Comparison of ENCODE assay signal across 9 cellular contexts in the genomic region with DNA sequence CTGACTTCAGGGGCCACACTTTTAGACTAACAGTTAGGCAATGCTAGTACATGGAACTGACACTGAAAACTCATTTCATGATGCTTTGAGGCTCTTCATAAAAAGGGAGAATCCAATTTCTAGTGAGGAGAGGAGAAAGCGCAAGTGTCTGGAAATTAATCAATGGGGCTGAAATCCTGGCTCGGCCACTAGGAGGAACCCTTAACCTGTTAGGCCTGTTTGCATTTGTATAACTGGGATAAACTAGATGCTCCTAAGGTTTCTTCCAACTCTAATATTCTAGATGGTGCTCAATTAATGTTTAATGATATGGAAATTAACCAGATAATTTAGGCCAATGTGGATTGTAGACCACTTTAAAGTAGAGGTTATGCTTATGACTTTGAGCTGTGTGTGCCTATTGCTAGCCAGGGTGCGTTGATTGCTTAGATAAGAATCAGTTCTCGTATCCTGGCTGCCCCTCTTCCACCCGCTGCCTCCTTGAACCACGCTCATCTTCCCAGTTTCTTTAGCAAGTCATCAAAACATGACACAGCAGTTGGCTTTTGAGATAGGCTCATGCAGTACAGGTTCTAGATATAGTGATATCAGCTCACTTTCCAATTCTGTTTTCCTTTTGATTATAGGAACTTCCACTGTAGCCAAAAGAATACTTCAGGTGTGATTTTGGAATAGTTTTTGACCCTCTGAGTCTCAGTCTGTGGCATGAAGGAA. TPM values are rescaled to one million over a fixed set of nuclear protein-coding genes. Genes with fewer than 3 reads are reported as not detected.
DNase-seq lines count a peak whose midpoint lies in the region; ATAC-seq, FAIRE-seq and TF ChIP-seq lines count a peak whose summit lies in the region.
"Had no signal": no experiment of that assay in that cellular context is flagged by ENCODE, and none has a peak within 500 bp of the region (broad histone marks: within the 10 kb centered on the region; RNA-seq: fewer than 3 reads in every experiment).

No MANE protein-coding gene starts in this region.

- peaks cover 62% of the 10 kb centered on the region for H3K27me3 Mint-ChIP-seq in neural crest cell (ENCODE audit: low read depth)
- H3K27me3 Mint-ChIP-seq in activated T-helper 1 cell treated with anti-CD3 and anti-CD28 coated beads, Interleukin-12 subunit alpha, Interleukin-12 subunit beta, Interleukin-2, Interleukin-4 antibody, amounts not matched to agents 30 ng/mL and 10 ng/mL and 1 ng/mL, durations not matched to agents 14 hours and 24 hours and 36 hours (ENCODE audit: insufficient read depth), result no peaks in the 10 kb centered on the region

- H3K4me3 Mint-ChIP-seq in neural crest cell, result no peak overlapping the region
- no peak overlapping the region for H3K4me3 Mint-ChIP-seq in activated T-helper 1 cell treated with anti-CD3 and anti-CD28 coated beads, Interleukin-12 subunit alpha, Interleukin-12 subunit beta, Interleukin-2, Interleukin-4 antibody, amounts not matched to agents 30 ng/mL and 10 ng/mL and 1 ng/mL, durations not matched to agents 14 hours and 24 hours and 36 hours
- H3K4me3 Mint-ChIP-seq: CD4-positive, CD25-positive, alpha-beta regulatory T cell had no signal

- H3K9me3 ChIP-seq in K562 (replicated peaks; ENCODE audit: control insufficient read depth, insufficient read depth, low read depth, low read length) (no peaks in the 10 kb centered on the region), ascending aorta (no peaks in the 10 kb centered on the region)

- peak; percentile 18; the same call in 1 of the 2 replicates for TF ChIP-seq RAD21 in Ishikawa (IDR thresholded peaks at IDR 0.05; ENCODE audit: low read depth)
- peak; percentile 32 to 61; a peak in 3 of 4 replicates for TF ChIP-seq RAD21 in K562 (CRISPR knock-in tag; conservative IDR thresholded peaks at IDR 0.05 in 1 of 2, IDR thresholded peaks at IDR 0.05 in 1 of 2)

- H3K4me3 ChIP-seq in K562, result no peak overlapping the region
- H3K4me3 ChIP-seq in ascending aorta, result no peak overlapping the region

- H3K79me2 ChIP-seq in K562 (ENCODE audit: control insufficient read depth, insufficient read depth, low read length), result no peaks in the 10 kb centered on the region

- peak overlapping the region; percentile 31; the same call in 1 of the 2 replicates for H3K4me2 ChIP-seq in K562 (ENCODE audit: insufficient read depth, low read length)

- no peak for TF ChIP-seq POLR2A in K562 (conservative IDR thresholded peaks at IDR 0.05)

- POLR2A ChIA-PET in K562 (lab: Yijun Ruan, JAX), result interaction anchor here (0.6 kb wide), 2 partner anchors 9 to 985 kb away, joined by 3 read pairs; no protein-coding TSS in a partner anchor

- intact Hi-C loops in K562 (cut with micrococcal nuclease), result loop anchor here (1.0 kb wide), 1 partner anchor 1094 kb away; no protein-coding TSS in a partner anchor
- intact Hi-C loops in activated T-helper 1 cell treated with anti-CD3 and anti-CD28 coated beads, Interleukin-12 subunit alpha, Interleukin-12 subunit beta, Interleukin-2, Interleukin-4 antibody, amounts not matched to agents 30 ng/mL and 10 ng/mL and 1 ng/mL, durations not matched to agents 14 hours and 24 hours and 36 hours (cut with micrococcal nuclease), result no loop called here
- intact Hi-C loops in ascending aorta (cut with DNase I), result no loop called here

- H3K27ac ChIP-seq in K562 (ENCODE audit: extremely low read depth, low read depth, low read length) (no peak overlapping the region), ascending aorta (no peak overlapping the region)

- in situ Hi-C loops in K562 (cut with MboI), result loop anchor here (5.0 kb wide), 1 partner anchor 1096 kb away; no protein-coding TSS in a partner anchor

- H3K9ac ChIP-seq in K562 (ENCODE audit: insufficient read depth in 1 of 2, low read depth in 2 of 2, low read length in 2 of 2), result no peak overlapping the region

- 12% methylated on average over 6 of the region's 6 CpGs for WGBS in K562 (ENCODE audit: insufficient coverage, low coverage, missing lambda C conversion rate)

- H3K4me1 ChIP-seq in K562 (replicated peaks in 1 of 2; ENCODE audit: control insufficient read depth in 2 of 2, insufficient read depth in 2 of 2, low read length in 2 of 2) (peaks cover 0 to 27% of the 10 kb centered on the region in 2 experiments; a peak in 3 of 5 replicates), ascending aorta (no peaks in the 10 kb centered on the region)

- H3K4me1 Mint-ChIP-seq in neural crest cell, result no peaks in the 10 kb centered on the region
- peaks cover 15% of the 10 kb centered on the region for H3K4me1 Mint-ChIP-seq in activated T-helper 1 cell treated with anti-CD3 and anti-CD28 coated beads, Interleukin-12 subunit alpha, Interleukin-12 subunit beta, Interleukin-2, Interleukin-4 antibody, amounts not matched to agents 30 ng/mL and 10 ng/mL and 1 ng/mL, durations not matched to agents 14 hours and 24 hours and 36 hours (ENCODE audit: low read depth)

- no peaks in the 10 kb centered on the region for H3K36me3 Mint-ChIP-seq in neural crest cell (ENCODE audit: low read depth)
- no peaks in the 10 kb centered on the region for H3K36me3 Mint-ChIP-seq in activated T-helper 1 cell treated with anti-CD3 and anti-CD28 coated beads, Interleukin-12 subunit alpha, Interleukin-12 subunit beta, Interleukin-2, Interleukin-4 antibody, amounts not matched to agents 30 ng/mL and 10 ng/mL and 1 ng/mL, durations not matched to agents 14 hours and 24 hours and 36 hours (ENCODE audit: low read depth)
- H3K36me3 Mint-ChIP-seq: CD4-positive, CD25-positive, alpha-beta regulatory T cell had no signal

- H3K9me3 Mint-ChIP-seq in neural crest cell, result no peaks in the 10 kb centered on the region
- H3K9me3 Mint-ChIP-seq in activated T-helper 1 cell treated with anti-CD3 and anti-CD28 coated beads, Interleukin-12 subunit alpha, Interleukin-12 subunit beta, Interleukin-2, Interleukin-4 antibody, amounts not matched to agents 30 ng/mL and 10 ng/mL and 1 ng/mL, durations not matched to agents 14 hours and 24 hours and 36 hours, result no peaks in the 10 kb centered on the region
- H3K9me3 Mint-ChIP-seq: CD4-positive, CD25-positive, alpha-beta regulatory T cell had no signal

- ATAC-seq in K562 (peak; percentile 66), GM18870 (IDR thresholded peaks at IDR 0.05; ENCODE audit: unreplicated experiment) (no peak)

- peak; percentile 47 to 70 (median 63) for TF ChIP-seq CTCF in K562 (IDR thresholded peaks at IDR 0.05 in 2 of 3, conservative IDR thresholded peaks at IDR 0.05 in 1 of 3; ENCODE audit: insufficient read depth in 2 of 3, low read depth in 1 of 3, low read length in 3 of 3)
- TF ChIP-seq CTCF in neural crest cell (conservative IDR thresholded peaks at IDR 0.05), result peak; percentile 75
- TF ChIP-seq CTCF in ascending aorta (IDR thresholded peaks at IDR 0.05), result peak in 1 of 3 experiments; percentile 28

- H4K20me1 ChIP-seq in K562 (replicated peaks; ENCODE audit: control insufficient read depth, insufficient read depth, low read length), result no peaks in the 10 kb centered on the region

- H3K36me3 ChIP-seq in K562 (ENCODE audit: control insufficient read depth, insufficient read depth, low read length) (no peaks in the 10 kb centered on the region; the same call in 2 of the 3 replicates), ascending aorta (no peaks in the 10 kb centered on the region)

- DNase-seq in NCI-H1092 treated with DMSO at 0.1 percent for 48 hours (lab: John Stamatoyannopoulos, UW) (peak; percentile 0), NCI-H1092 (lab: John Stamatoyannopoulos, UW) (no peak), K562 (ENCODE audit: extremely low read depth in 1 of 4, low spot score in 3 of 4) (peak in 3 of 4 experiments; percentile 19 to 49 (median 48)), neural crest cell (ENCODE audit: low read depth, low spot score) (peak; percentile 51), ascending aorta (ENCODE audit: low spot score in 2 of 2) (no peak)
- no peak for DNase-seq in activated T-helper 1 cell treated with anti-CD3 and anti-CD28 coated beads, Interleukin-12 subunit alpha, Interleukin-12 subunit beta, Interleukin-2, Interleukin-4 antibody, amounts not matched to agents 30 ng/mL and 10 ng/mL and 1 ng/mL, durations not matched to agents 14 hours and 24 hours and 36 hours (ENCODE audit: low spot score)

- CTCF ChIA-PET in K562 (lab: Yijun Ruan, JAX; ENCODE audit: low intra/inter-chr PET ratio), result no interaction called here

- BruUV-seq in K562 (replicated peaks; lab: Mats Ljungman, UMichigan), result no TSS peak

- H3K9me1 ChIP-seq in K562 (ENCODE audit: control insufficient read depth, insufficient read depth, low read length), result no peaks in the 10 kb centered on the region

- TF ChIP-seq EP300 in Ishikawa (IDR thresholded peaks at IDR 0.05; ENCODE audit: borderline replicate concordance) (no peak), K562 (IDR thresholded peaks at IDR 0.05; ENCODE audit: low read length) (no peak)

- FAIRE-seq in K562 (lab: Jason Lieb, UNC), result peak; percentile 75

- peak overlapping the region; percentile 28 for H2AFZ ChIP-seq in K562 (ENCODE audit: low read depth, low read length)

- no peaks in the 10 kb centered on the region for H3K27me3 ChIP-seq in K562 (ENCODE audit: control insufficient read depth in 2 of 2, insufficient read depth in 2 of 2, low read length in 2 of 2)
- H3K27me3 ChIP-seq in ascending aorta, result no peaks in the 10 kb centered on the region

- H3K27ac Mint-ChIP-seq in neural crest cell (ENCODE audit: unreplicated experiment), result no peak overlapping the region
- no peak overlapping the region for H3K27ac Mint-ChIP-seq in activated T-helper 1 cell treated with anti-CD3 and anti-CD28 coated beads, Interleukin-12 subunit alpha, Interleukin-12 subunit beta, Interleukin-2, Interleukin-4 antibody, amounts not matched to agents 30 ng/mL and 10 ng/mL and 1 ng/mL, durations not matched to agents 14 hours and 24 hours and 36 hours
- H3K27ac Mint-ChIP-seq: CD4-positive, CD25-positive, alpha-beta regulatory T cell had no signal

RNA-seq across cellular contexts. Expression of a gene that starts 16.8 kb away (rescaled TPM):
- total RNA-seq in K562 (2011; cell fraction: chromatin; rRNA removed; ENCODE audit: low replicate concordance), result 48.7 and 125 TPM in 2 replicates
- total RNA-seq in K562 (2011; cell fraction: nucleolus; rRNA removed), result 26.8 and 34.5 TPM in 2 replicates
- 43.4 and 64.5 TPM in 2 replicates for total RNA-seq in K562 (2011; cell fraction: nucleoplasm; rRNA removed)
- 32.0 and 40.8 TPM in 2 replicates for total RNA-seq in K562 (2014; rRNA removed)
- total RNA-seq in K562 (2014; rRNA removed; fragmentation: Illumina TruSeq; extraction: Trizol), result 73.4 and 88.6 TPM in 2 replicates
- total RNA-seq in K562 (2015; rRNA removed; fragmentation: Illumina TruSeq; extraction: Trizol), result 46.5 and 57.4 TPM in 2 replicates
- 44.5 and 47.9 TPM in 2 replicates for total RNA-seq in K562 (2021)
- 67.7 and 84.0 TPM in 2 replicates for polyA plus RNA-seq in K562 (2011; rRNA removed)
- polyA plus RNA-seq in K562 (2011; cell fraction: cytosol; rRNA removed), result 18.6 and 37.9 TPM in 2 replicates
- polyA plus RNA-seq in K562 (2011; cell fraction: nucleus; rRNA removed), result 36.1 and 58.0 TPM in 2 replicates
- 39.7 and 46.8 TPM in 2 replicates for polyA plus RNA-seq in K562 (2012)
- polyA plus RNA-seq in K562 (2014; fragmentation: Illumina TruSeq; extraction: Trizol), result 44.2 and 48.3 TPM in 2 replicates
- polyA plus RNA-seq in K562 (2014; fragmentation: Nextera tagmentation; extraction: Ambion mirVana), result 100 to 1,000 TPM; 271 to 331 TPM
- polyA plus RNA-seq in K562 (2014; rRNA removed), result 47.1 and 54.1 TPM in 2 replicates
- 92.3 and 99.7 TPM in 2 replicates for polyA minus RNA-seq in K562 (2011; rRNA and poly(A)+ RNA removed)
- 27.1 and 49.5 TPM in 2 replicates for polyA minus RNA-seq in K562 (2011; cell fraction: cytosol; rRNA and poly(A)+ RNA removed)
- polyA minus RNA-seq in K562 (2011; cell fraction: nucleus; rRNA and poly(A)+ RNA removed), result 64.0 and 118 TPM in 2 replicates
- total RNA-seq in neural crest cell, result 31.7 and 32.7 TPM in 2 replicates
- 36.8 and 42.5 TPM in 2 replicates for total RNA-seq in activated T-helper 1 cell treated with anti-CD3 and anti-CD28 coated beads, Interleukin-12 subunit alpha, Interleukin-12 subunit beta, Interleukin-2, Interleukin-4 antibody, amounts not matched to agents 30 ng/mL and 10 ng/mL and 1 ng/mL, durations not matched to agents 14 hours and 24 hours and 36 hours
- total RNA-seq in ascending aorta, result 114 TPM

Comparison
In these comparisons a context has a peak if more than half of its experiments do, and no peak if none do; other contexts are left out.
1. DNase-seq: peak in NCI-H1092 treated with DMSO at 0.1 percent for 48 hours (single experiment), K562 (3 of 4) and neural crest cell (single experiment); none in NCI-H1092 (single experiment), activated T-helper 1 cell treated with anti-CD3 and anti-CD28 coated beads, Interleukin-12 subunit alpha, Interleukin-12 subunit beta, Interleukin-2, Interleukin-4 antibody, amounts not matched to agents 30 ng/mL and 10 ng/mL and 1 ng/mL, durations not matched to agents 14 hours and 24 hours and 36 hours (single experiment) and ascending aorta (0 of 2).